ENCODE assay signal across 19 cellular contexts in genomic region chr14:97846156-97846555, GRCh38.
"Had no signal": no experiment of that assay in that cellular context is flagged by ENCODE, and none has a peak within 500 bp of the region (broad histone marks: within the 10 kb centered on the region; RNA-seq: fewer than 3 reads in every experiment).

No MANE protein-coding gene starts in this region.

- H3K27ac Mint-ChIP-seq: activated naive CD8-positive, alpha-beta T cell treated with anti-CD3 and anti-CD28 coated beads, Interleukin-2, amount 10 ng/mL, durations not matched to agents 7 days and 5 days; nephron had no signal

- H3K36me3 Mint-ChIP-seq: activated naive CD8-positive, alpha-beta T cell treated with anti-CD3 and anti-CD28 coated beads, Interleukin-2, amount 10 ng/mL, durations not matched to agents 7 days and 5 days had no signal

- H3K9me3 Mint-ChIP-seq: activated naive CD8-positive, alpha-beta T cell treated with anti-CD3 and anti-CD28 coated beads, Interleukin-2, amount 10 ng/mL, durations not matched to agents 7 days and 5 days; nephron had no signal

- H3K27ac ChIP-seq: prostate gland, SK-N-MC, thoracic aorta had no signal

- H3K36me3 ChIP-seq: prostate gland, thoracic aorta had no signal

- DNase-seq: activated CD4-positive, alpha-beta T cell treated with anti-CD3 and anti-CD28 coated beads, Interleukin-2, amount 50 U/mL, for 48 hours; activated CD4-positive, CD25-positive, alpha-beta regulatory T cell treated with anti-CD3 and anti-CD28 coated beads, Interleukin-2, amount 50 U/mL, for 72 hours; activated gamma-delta T cell; activated naive CD8-positive, alpha-beta T cell treated with anti-CD3 and anti-CD28 coated beads, Interleukin-2, amount 10 ng/mL, durations not matched to agents 7 days and 5 days; aorta; cerebellar nuclear complex; effector CD8-positive, alpha-beta T cell; foreskin fibroblast; hypothalamus; kidney glomerular epithelial cell; mesendoderm; nucleus accumbens; right cardiac atrium; small intestine; T-helper 9 cell had no signal

- H3K4me3 ChIP-seq: prostate gland, SK-N-MC, thoracic aorta had no signal

- H3K4me3 Mint-ChIP-seq: activated naive CD8-positive, alpha-beta T cell treated with anti-CD3 and anti-CD28 coated beads, Interleukin-2, amount 10 ng/mL, durations not matched to agents 7 days and 5 days; nephron had no signal

- H3K9me3 ChIP-seq: prostate gland, thoracic aorta had no signal

- H3K4me1 ChIP-seq: prostate gland had no signal

- ATAC-seq: right cardiac atrium had no signal
